15 cellular contexts compared by ENCODE assay signal in genomic region chr10:4267084-4267774, GRCh38.
DNase-seq lines count a peak whose midpoint lies in the region; ATAC-seq and TF ChIP-seq lines count a peak whose summit lies in the region.
"Had no signal": no experiment of that assay in that cellular context is flagged by ENCODE, and none has a peak within 500 bp of the region (broad histone marks: within the 10 kb centered on the region; RNA-seq: fewer than 3 reads in every experiment).

No MANE protein-coding gene starts in this region.

- TF ChIP-seq POLR2A in esophagus squamous epithelium (IDR thresholded peaks at IDR 0.05) = no peak
- no peak for TF ChIP-seq POLR2A in gastrocnemius medialis (IDR thresholded peaks at IDR 0.05)

- H3K4me1 ChIP-seq in GM23248 (ENCODE audit: insufficient read depth) = peaks cover 32% of the 10 kb centered on the region
- peaks cover 4 to 42% (median 28%) of the 10 kb centered on the region in 3 donors for H3K4me1 ChIP-seq in esophagus squamous epithelium
- peaks cover 0 to 21% of the 10 kb centered on the region in 2 donors for H3K4me1 ChIP-seq in gastrocnemius medialis

- WGBS in GM23248 (ENCODE audit: low coverage in 1 of 2, low lambda C conversion rate in 2 of 2, missing lambda C conversion rate in 2 of 2), 2 experiments = 39 to 40% methylated on average over 8 of the region's 8 CpGs
- WGBS in esophagus squamous epithelium, 2 donors = 46 to 51% methylated on average over 8 of the region's 8 CpGs

- no peak overlapping the region for H2AFZ ChIP-seq in GM23248

- no peak for ATAC-seq in gastrocnemius medialis
- no peak for ATAC-seq in GM18511 (IDR thresholded peaks at IDR 0.05; ENCODE audit: unreplicated experiment)
- ATAC-seq in GM21528 (IDR thresholded peaks at IDR 0.05; ENCODE audit: low FRiP score, unreplicated experiment) = no peak
- ATAC-seq in HG02759 (IDR thresholded peaks at IDR 0.05; ENCODE audit: unreplicated experiment) = no peak

- H3K9me3 ChIP-seq in GM23248 (ENCODE audit: low read depth) (no peaks in the 10 kb centered on the region), esophagus squamous epithelium (no peaks in the 10 kb centered on the region), gastrocnemius medialis (no peaks in the 10 kb centered on the region)
- H3K9me3 ChIP-seq: right lobe of liver had no signal

- H4K20me1 ChIP-seq in GM23248 (ENCODE audit: insufficient read depth) = no peaks in the 10 kb centered on the region

- no peak overlapping the region for H3K4me2 ChIP-seq in GM23248 (ENCODE audit: unreplicated experiment)

- peak in 3 of 6 experiments; percentile 6 to 37 (median 24) for TF ChIP-seq CTCF in esophagus squamous epithelium (IDR thresholded peaks at IDR 0.05)
- peak in 1 of 5 experiments; percentile 17 for TF ChIP-seq CTCF in gastrocnemius medialis (IDR thresholded peaks at IDR 0.05 in 4 of 5, conservative IDR thresholded peaks at IDR 0.05 in 1 of 5)

- H3K9me2 ChIP-seq in GM23248 (ENCODE audit: insufficient read depth) = no peaks in the 10 kb centered on the region

- H3K27ac ChIP-seq in GM23248 (peak overlapping the region; percentile 11; the same call in 1 of the 2 replicates), esophagus squamous epithelium (peak overlapping the region in 3 of 4 donors; percentile 27 to 53 (median 51)), gastrocnemius medialis (peak overlapping the region in 3 of 4 donors; percentile 22 to 26 (median 23))
- H3K27ac ChIP-seq: right lobe of liver had no signal

- H3K4me3 ChIP-seq in GM23248 (no peak overlapping the region), esophagus squamous epithelium (no peak overlapping the region), gastrocnemius medialis (no peak overlapping the region)
- H3K4me3 ChIP-seq: right lobe of liver had no signal

- peaks cover 23% of the 10 kb centered on the region for H3F3A ChIP-seq in GM23248 (ENCODE audit: insufficient read depth)

- H3K36me3 ChIP-seq in GM23248 (ENCODE audit: low read depth) (no peaks in the 10 kb centered on the region), esophagus squamous epithelium (no peaks in the 10 kb centered on the region), gastrocnemius medialis (no peaks in the 10 kb centered on the region)
- H3K36me3 ChIP-seq: right lobe of liver had no signal

- DNase-seq in GM23248 (no peak), RKO (ENCODE audit: low spot score) (peak; percentile 30), esophagus squamous epithelium (lab: John Stamatoyannopoulos, UW) (no peak), gastrocnemius medialis (no peak)
- DNase-seq: activated CD4-positive, alpha-beta T cell treated with anti-CD3 and anti-CD28 coated beads, Interleukin-2, amount 10 ng/mL, durations not matched to agents 7 days and 5 days; COR-L47; GOT3; kidney glomerular epithelial cell; naive thymus-derived CD4-positive, alpha-beta T cell; NCI-H1092 treated with DMSO at 0.1 percent for 48 hours; NCI-H446; right lobe of liver had no signal

- no peaks in the 10 kb centered on the region for H3K79me2 ChIP-seq in GM23248 (ENCODE audit: insufficient read depth)

- no peak overlapping the region for H3K9ac ChIP-seq in GM23248

- in situ Hi-C loops in GM23248 (cut with MboI) = no loop called here
- in situ Hi-C loops in gastrocnemius medialis (cut with MboI; ENCODE audit: low sequenced_read_pairs in 4 of 4) = no loop called here

- intact Hi-C loops in esophagus squamous epithelium (cut with DNase I) (no loop called here), gastrocnemius medialis (cut with DNase I; ENCODE audit: low total_unique reads) (no loop called here)

- H3K27me3 ChIP-seq in GM23248 (replicated peaks; ENCODE audit: insufficient read depth) = no peaks in the 10 kb centered on the region
- no peaks in the 10 kb centered on the region for H3K27me3 ChIP-seq in esophagus squamous epithelium
- no peaks in the 10 kb centered on the region for H3K27me3 ChIP-seq in gastrocnemius medialis
- H3K27me3 ChIP-seq: right lobe of liver had no signal
